In the genomic region with DNA sequence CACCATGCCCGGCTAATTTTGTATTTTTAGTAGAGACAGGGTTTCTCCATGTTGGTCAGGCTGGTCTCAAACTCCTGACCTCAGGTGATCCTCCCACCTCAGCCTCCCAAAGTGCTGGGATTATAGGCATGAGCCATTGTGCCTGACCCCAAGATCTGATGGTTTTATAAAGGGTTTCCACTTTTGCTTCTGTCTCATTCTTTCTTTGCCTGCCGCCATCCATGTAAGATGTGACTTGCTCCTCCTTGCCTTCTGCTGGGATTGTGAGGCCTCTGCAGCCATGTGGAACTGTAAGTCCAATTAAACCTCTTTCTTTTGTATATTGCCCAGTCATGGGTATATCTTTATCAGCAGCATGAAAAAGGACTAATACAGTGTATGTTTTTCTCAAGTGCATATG, we compare ENCODE assay signal across 2 cellular contexts.
TF ChIP-seq lines count a peak whose summit lies in the region.

No MANE protein-coding gene starts in this region.

TF ChIP-seq in K562, 482 proteins besides CTCF, POLR2A, EP300 and RAD21:
- peak; percentile 90 for TF ChIP-seq ZNF431 (CRISPR knock-in tag; IDR thresholded peaks at IDR 0.05)

TF ChIP-seq in HepG2, 621 proteins besides CTCF, POLR2A, EP300 and RAD21:
- peak; percentile 62; the same call in 1 of the 2 replicates for TF ChIP-seq ZNF431 (CRISPR knock-in tag; IDR thresholded peaks at IDR 0.05; ENCODE audit: borderline replicate concordance, low read depth)
